1 cellular context compared by ENCODE assay signal in genomic region chr11:910589-911030, GRCh38.
TF ChIP-seq lines count a peak whose summit lies in the region.

TSS of gene CHID1 (minus strand) at chr11:910810. CDS start at chr11:904816, 5,994 bp downstream.

TF ChIP-seq in H1, 55 proteins besides CTCF, POLR2A, EP300 and RAD21 (continued from another document):
- TF ChIP-seq SIN3A (conservative IDR thresholded peaks at IDR 0.05 in 1 of 2, IDR thresholded peaks at IDR 0.05 in 1 of 2; ENCODE audit: low read depth in 1 of 2, low read length in 2 of 2) (peak in 1 of 2 experiments; percentile 39; a peak in 2 of 4 replicates), SAP30 (IDR thresholded peaks at IDR 0.05; ENCODE audit: insufficient read depth, insufficient replicate concordance, low read length) (no peak), JUND (IDR thresholded peaks at IDR 0.05; ENCODE audit: low read length) (no peak), CEBPB (IDR thresholded peaks at IDR 0.05; ENCODE audit: low read depth, low read length) (no peak), SIX5 (IDR thresholded peaks at IDR 0.05; ENCODE audit: low read depth, low read length) (no peak), BACH1 (IDR thresholded peaks at IDR 0.05; ENCODE audit: low read length) (no peak), CREB1 (IDR thresholded peaks at IDR 0.05) (no peak), BRCA1 (IDR thresholded peaks at IDR 0.05; ENCODE audit: low read depth, low read length) (no peak), ATF2 (IDR thresholded peaks at IDR 0.05; ENCODE audit: low read length) (no peak), CBX5 (IDR thresholded peaks at IDR 0.05; ENCODE audit: low read depth, low read length) (no peak), YY1 (IDR thresholded peaks at IDR 0.05; ENCODE audit: low read depth, low read length) (no peak), ATF3 (IDR thresholded peaks at IDR 0.05; ENCODE audit: insufficient read depth, low read depth, low read length) (no peak), EGR1 (IDR thresholded peaks at IDR 0.05; ENCODE audit: borderline replicate concordance, low read depth, low read length) (no peak), SP2 (IDR thresholded peaks at IDR 0.05; ENCODE audit: low read length) (no peak), POU5F1 (IDR thresholded peaks at IDR 0.05; ENCODE audit: low read depth, low read length) (no peak), NRF1 (IDR thresholded peaks at IDR 0.05; ENCODE audit: low read depth, low read length) (no peak), SP1 (IDR thresholded peaks at IDR 0.05; ENCODE audit: low read depth, low read length) (no peak), HDAC6 (IDR thresholded peaks at IDR 0.05; ENCODE audit: low read depth, low read length) (no peak), RFX5 (IDR thresholded peaks at IDR 0.05; ENCODE audit: borderline replicate concordance, low read depth, low read length) (no peak), RNF2 (IDR thresholded peaks at IDR 0.05; ENCODE audit: borderline replicate concordance, low read depth, low read length, missing control alignments, poor library complexity, severe bottlenecking) (no peak), TCF12 (IDR thresholded peaks at IDR 0.05; ENCODE audit: low read depth, low read length) (no peak), SIRT6 (IDR thresholded peaks at IDR 0.05; ENCODE audit: low read length) (no peak), CHD7 (IDR thresholded peaks at IDR 0.05; ENCODE audit: insufficient replicate concordance, low read length) (no peak), CHD1 (IDR thresholded peaks at IDR 0.05; ENCODE audit: low read depth, low read length) (no peak), NANOG (IDR thresholded peaks at IDR 0.05; ENCODE audit: insufficient read depth, low read depth, low read length, poor library complexity, severe bottlenecking) (peak; percentile 19), SUZ12 (IDR thresholded peaks at IDR 0.05; ENCODE audit: low read length) (no peak), ASH2L (IDR thresholded peaks at IDR 0.05; ENCODE audit: low read length) (no peak), TAF7 (optimal IDR thresholded peaks at IDR 0.05; ENCODE audit: borderline replicate concordance, low read depth, low read length) (no peak), JUN (IDR thresholded peaks at IDR 0.05; ENCODE audit: low read depth, low read length) (no peak), SRF (IDR thresholded peaks at IDR 0.05; ENCODE audit: low read depth, low read length) (no peak), RBBP5 (IDR thresholded peaks at IDR 0.05; ENCODE audit: borderline replicate concordance, low read depth, low read length) (0 out of 2 replicates have a peak, but pooled peaks have one; percentile 13), CTBP2 (IDR thresholded peaks at IDR 0.05; ENCODE audit: borderline replicate concordance, insufficient read depth, insufficient read length, low read length) (no peak), PHF8 (conservative IDR thresholded peaks at IDR 0.05; ENCODE audit: low read depth, low read length) (peak; percentile 77), POLR2AphosphoS5 (IDR thresholded peaks at IDR 0.05; ENCODE audit: low read depth, low read length) (0 out of 2 replicates have a peak, but pooled peaks have one; percentile 12), CBX8 (IDR thresholded peaks at IDR 0.05; ENCODE audit: borderline replicate concordance, low read depth, low read length) (no peak), FOSL1 (IDR thresholded peaks at IDR 0.05; ENCODE audit: insufficient read depth, low read depth, low read length) (no peak), TAF1 (IDR thresholded peaks at IDR 0.05; ENCODE audit: low read depth, low read length) (no peak), HDAC2 (IDR thresholded peaks at IDR 0.05; ENCODE audit: borderline replicate concordance in 1 of 2, low read depth in 2 of 2, low read length in 2 of 2) (peak in 1 of 2 experiments; percentile 52; a peak in 1 of 4 replicates), USF2 (IDR thresholded peaks at IDR 0.05; ENCODE audit: low read length) (no peak), KDM4A (IDR thresholded peaks at IDR 0.05; ENCODE audit: low read depth, low read length, severe bottlenecking) (peak; percentile 20), KDM1A (IDR thresholded peaks at IDR 0.05; ENCODE audit: borderline replicate concordance, low read length) (no peak), BCL11A (IDR thresholded peaks at IDR 0.05; ENCODE audit: low read depth in 2 of 2, low read length in 2 of 2) (no peak), KDM5A (IDR thresholded peaks at IDR 0.05; ENCODE audit: low read length) (0 out of 2 replicates have a peak, but pooled peaks have one; percentile 44), GTF2F1 (IDR thresholded peaks at IDR 0.05; ENCODE audit: borderline replicate concordance, low read depth, low read length) (no peak), SP4 (IDR thresholded peaks at IDR 0.05; ENCODE audit: low read length) (no peak), MAFK (IDR thresholded peaks at IDR 0.05; ENCODE audit: low read depth, low read length) (no peak), MAX (IDR thresholded peaks at IDR 0.05) (peak; percentile 18; the same call in 1 of the 2 replicates), E2F6 (IDR thresholded peaks at IDR 0.05) (no peak; the same call in 1 of the 2 replicates), ZNF274 (IDR thresholded peaks at IDR 0.05; ENCODE audit: borderline replicate concordance, extremely low read depth, low read length) (no peak), EZH2 (IDR thresholded peaks at IDR 0.05; ENCODE audit: low read depth, low read length, severe bottlenecking) (no peak), TBP (IDR thresholded peaks at IDR 0.05; ENCODE audit: low read depth, low read length) (no peak), CHD2 (IDR thresholded peaks at IDR 0.05; ENCODE audit: low read length) (no peak), TEAD4 (IDR thresholded peaks at IDR 0.05; ENCODE audit: low read depth, low read length) (0 out of 2 replicates have a peak, but pooled peaks have one; percentile 9), GABPA (IDR thresholded peaks at IDR 0.05; ENCODE audit: borderline replicate concordance, insufficient read depth, low read length) (peak; percentile 93)
